ENCODE assay signal across 8 cellular contexts in the genomic region with DNA sequence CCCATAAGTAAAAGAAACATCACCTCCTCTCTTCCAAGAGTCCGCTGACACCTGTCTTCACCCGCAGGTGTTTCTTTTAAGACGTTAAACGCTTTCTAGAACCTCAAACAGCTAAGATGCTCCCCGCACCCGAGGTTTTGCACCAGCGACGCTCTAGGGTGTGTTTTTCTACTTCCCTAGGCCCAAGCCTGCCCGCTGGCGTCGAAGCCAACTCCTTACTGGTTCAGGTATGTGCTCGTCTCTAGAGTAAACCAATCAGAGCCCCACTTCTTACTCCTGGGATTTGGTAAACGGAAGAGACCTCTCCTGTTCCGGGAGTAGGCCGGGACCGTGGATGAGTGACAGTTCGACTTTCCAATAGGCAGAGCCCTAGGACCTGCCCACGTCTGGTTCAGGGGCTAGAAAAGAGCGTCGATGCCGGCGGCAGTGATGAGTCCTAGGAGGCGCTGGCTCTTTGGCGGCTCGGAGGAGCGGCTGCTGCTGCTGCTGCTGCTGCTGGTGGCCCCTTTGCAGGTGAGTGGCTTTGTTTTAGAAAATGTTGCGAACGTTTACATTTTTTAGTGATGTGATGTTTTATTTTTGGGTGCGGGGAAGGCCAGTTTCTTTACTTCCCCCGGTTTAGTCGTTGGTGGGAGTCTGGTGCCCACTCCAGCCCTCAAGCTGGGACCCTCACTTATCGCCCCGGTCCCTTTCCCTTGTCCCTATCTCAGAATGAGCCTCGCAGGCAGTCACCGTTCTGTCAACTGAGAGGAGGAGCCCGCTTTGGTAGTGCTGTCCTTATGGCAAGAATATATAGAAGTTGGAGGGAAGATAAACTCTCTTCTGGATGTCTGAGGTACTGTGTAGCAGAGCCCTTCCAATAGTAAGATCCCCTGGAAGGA. TPM values are rescaled to one million over a fixed set of nuclear protein-coding genes. Genes with fewer than 3 reads are reported as not detected.
DNase-seq lines count a peak whose midpoint lies in the region; ATAC-seq and TF ChIP-seq lines count a peak whose summit lies in the region.

A gene (plus strand): TSS at position 429 of the 881 bp plus-strand sequence. CDS start 14,655 bp downstream, outside the sequence.

- peaks cover 9 to 14% (median 10%) of the 10 kb centered on the region in 3 donors for H3K4me1 Mint-ChIP-seq in IgD-negative memory B cell

- peak; percentile 20 for TF ChIP-seq CTCF in epithelial cell of proximal tubule (conservative IDR thresholded peaks at IDR 0.05; ENCODE audit: low read depth, low read length)

- H3K4me3 ChIP-seq in epithelial cell of proximal tubule (ENCODE audit: low read depth, low read length), result peak within 1 kb of the TSS; percentile 81

- peaks cover 4% of the 10 kb centered on the region for H3K36me3 Mint-ChIP-seq in IgD-negative memory B cell

- no peak within 1 kb of the TSS for H3K4me3 Mint-ChIP-seq in IgD-negative memory B cell

- peak; percentile 99 for DNase-seq in DMS153 treated with DMSO at 0.1 percent for 48 hours (lab: John Stamatoyannopoulos, UW; ENCODE audit: unreplicated experiment)
- peak; percentile 97 for DNase-seq in OCI-M1 (lab: John Stamatoyannopoulos, UW)
- peak; percentile 95 for DNase-seq in activated T-cell treated with anti-CD3 and anti-CD28 coated beads for 4 hours
- peak; percentile 100 for DNase-seq in epithelial cell of proximal tubule (ENCODE audit: low read depth)
- peak; percentile 100 for DNase-seq in mucosa of gallbladder (ENCODE audit: low spot score)
- peak; percentile 87 to 92 for DNase-seq in stimulated activated CD8-positive, alpha-beta memory T cell treated with anti-CD3 and anti-CD28 coated beads, Interleukin-4, amount 100 ng/mL, for 4 hours (ENCODE audit: low read depth in 2 of 2, low spot score in 1 of 2)

- H3K27me3 Mint-ChIP-seq in IgD-negative memory B cell, result no peaks in the 10 kb centered on the region

- no peak within 1 kb of the TSS for H3K27ac Mint-ChIP-seq in IgD-negative memory B cell

- ATAC-seq in GM21529 (IDR thresholded peaks at IDR 0.05; ENCODE audit: unreplicated experiment), result peak; percentile 97

- peaks cover 0 to 5% (median 0%) of the 10 kb centered on the region in 3 donors for H3K9me3 Mint-ChIP-seq in IgD-negative memory B cell

RNA-seq across cellular contexts. Expression of the gene that starts here (rescaled TPM):
- 21.4 TPM for polyA plus RNA-seq in IgD-negative memory B cell
- total RNA-seq in epithelial cell of proximal tubule (24.7 and 42.8 TPM in 2 replicates), mucosa of gallbladder (12.7 TPM)

Comparison
In these comparisons a context has a peak if more than half of its experiments do, and no peak if none do; other contexts are left out.
1. Peak in every context shown above with its lines: DNase-seq, ATAC-seq and H3K4me3 ChIP-seq.